Comparison of ENCODE assay signal across 9 cellular contexts in the genomic region with DNA sequence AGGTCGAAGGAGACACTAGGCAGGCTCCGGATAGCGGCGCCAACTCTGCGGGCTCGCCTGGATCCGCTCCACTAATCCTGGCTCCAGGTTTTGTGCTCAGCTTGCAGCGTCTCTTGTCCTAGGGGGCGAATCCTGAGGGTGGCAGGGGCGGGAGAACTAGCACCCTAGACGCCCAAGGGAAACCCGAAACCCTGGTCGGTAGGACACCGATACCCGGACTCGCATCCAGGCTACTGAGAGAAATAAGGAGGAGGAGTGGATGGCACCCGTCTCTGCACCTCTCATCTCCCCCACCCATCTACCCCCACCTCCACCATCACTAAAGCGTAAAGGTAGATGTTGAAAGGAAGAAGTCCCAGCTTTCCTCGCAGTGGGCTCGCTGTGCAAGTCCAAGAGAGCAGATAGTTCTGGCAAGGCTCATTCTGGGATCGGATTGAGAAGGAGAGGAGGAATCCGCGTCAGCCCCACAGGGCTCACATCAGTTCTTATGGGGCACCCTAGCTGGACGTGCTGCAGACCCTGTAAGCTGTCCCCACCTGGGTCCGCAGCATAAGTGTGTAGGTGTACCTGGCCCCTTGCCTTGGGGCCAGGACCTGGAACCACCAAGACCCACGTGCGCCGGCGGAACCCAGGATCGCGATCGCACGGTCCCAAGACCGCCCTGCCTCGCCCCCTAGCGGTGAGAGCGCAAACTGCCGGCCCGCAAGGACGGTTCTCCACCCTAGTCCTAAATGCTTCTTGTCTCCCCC. TPM values are rescaled to one million over a fixed set of nuclear protein-coding genes. Genes with fewer than 3 reads are reported as not detected.
A peak's percentile ranks its signal among the peaks of the same experiment; 100 is the strongest.
DNase-seq lines count a peak whose midpoint lies in the region; ATAC-seq, FAIRE-seq and TF ChIP-seq lines count a peak whose summit lies in the region.
"Had no signal": no experiment of that assay in that cellular context is flagged by ENCODE, and none has a peak within 500 bp of the region (broad histone marks: within the 10 kb centered on the region; RNA-seq: fewer than 3 reads in every experiment).

No MANE protein-coding gene starts in this region.

- TF ChIP-seq EP300 in suprapubic skin (IDR thresholded peaks at IDR 0.05), result no peak

- WGBS in suprapubic skin, result 0% methylated on average over 17 of the region's 40 CpGs

- peak; percentile 65 for DNase-seq in ELR (ENCODE audit: low read depth)
- DNase-seq in HTR-8/SVneo (ENCODE audit: insufficient read length, low spot score), result peak; percentile 91
- DNase-seq in OCI-M1 (lab: John Stamatoyannopoulos, UW), result peak; percentile 80
- DNase-seq in activated T-helper 1 cell treated with anti-CD3 and anti-CD28 coated beads, Interleukin-2, amount 50 U/mL, for 16 hours (ENCODE audit: low read depth in 1 of 2, low spot score in 1 of 2), result peak; percentile 64 to 69
- DNase-seq in fibroblast of villous mesenchyme (ENCODE audit: low read depth), result peak; percentile 56
- DNase-seq in nucleus accumbens (lab: John Stamatoyannopoulos, UW), result peak in 45 of 56 donors; percentile 11 to 80 (median 48)
- no peak for DNase-seq in suprapubic skin (ENCODE audit: low spot score in 2 of 2)

- FAIRE-seq in HTR-8/SVneo (lab: Jason Lieb, UNC), result peak; percentile 98

- H3K27me3 ChIP-seq in suprapubic skin, result peaks cover 100% of the 10 kb centered on the region

- no peaks in the 10 kb centered on the region for H3K36me3 ChIP-seq in suprapubic skin

- peaks cover 38% of the 10 kb centered on the region for H3K4me1 ChIP-seq in suprapubic skin

- no peaks in the 10 kb centered on the region for H3K9me3 ChIP-seq in suprapubic skin

- no peak for TF ChIP-seq POLR2A in suprapubic skin (IDR thresholded peaks at IDR 0.05)

- TF ChIP-seq CTCF in fibroblast of villous mesenchyme (IDR thresholded peaks at IDR 0.05; ENCODE audit: insufficient read depth, low read depth, low read length) (peak; percentile 98), suprapubic skin (IDR thresholded peaks at IDR 0.05) (peak; percentile 67 to 98)

- H3K4me3 ChIP-seq in fibroblast of villous mesenchyme (ENCODE audit: low read depth, low read length) (peak overlapping the region; percentile 38), suprapubic skin (peak overlapping the region; percentile 34)

- no peak overlapping the region for H3K27ac ChIP-seq in suprapubic skin
- H3K27ac ChIP-seq: skin epidermis had no signal

- no peak for ATAC-seq in GM19455 (IDR thresholded peaks at IDR 0.05; ENCODE audit: unreplicated experiment)

RNA-seq across cellular contexts. Expression of a gene that starts 6.9 kb away (rescaled TPM):
- total RNA-seq in fibroblast of villous mesenchyme (not detected in 2 replicates), suprapubic skin (not detected)

RNA-seq across cellular contexts. Expression of a gene that starts 17.1 kb away (rescaled TPM):
- total RNA-seq in fibroblast of villous mesenchyme (6.4 and 7.8 TPM in 2 replicates), suprapubic skin (10 to 100 TPM in 3 of 4 donors, 1 to 10 TPM in 1; 8.9 to 15.0 (median 12.2) TPM)

Comparison
In these comparisons a context has a peak if more than half of its experiments do, and no peak if none do; other contexts are left out.
1. DNase-seq: peak in ELR (single experiment), HTR-8/SVneo (single experiment), OCI-M1 (single experiment), activated T-helper 1 cell treated with anti-CD3 and anti-CD28 coated beads, Interleukin-2, amount 50 U/mL, for 16 hours (2 of 2), fibroblast of villous mesenchyme (single experiment) and nucleus accumbens (45 of 56); none in suprapubic skin (0 of 2).